ENCODE assay signal across 12 cellular contexts in genomic region chr2:241223211-241224067, GRCh38. TPM values are rescaled to one million over a fixed set of nuclear protein-coding genes. Genes with fewer than 3 reads are reported as not detected.
DNase-seq lines count a peak whose midpoint lies in the region; ATAC-seq and TF ChIP-seq lines count a peak whose summit lies in the region.
"Had no signal": no experiment of that assay in that cellular context is flagged by ENCODE, and none has a peak within 500 bp of the region (broad histone marks: within the 10 kb centered on the region; RNA-seq: fewer than 3 reads in every experiment).

No MANE protein-coding gene starts in this region.

- H3K27me3 ChIP-seq in CD4-positive, alpha-beta T cell (ENCODE audit: control insufficient read depth, insufficient read depth, low read length), result no peaks in the 10 kb centered on the region
- H3K27me3 ChIP-seq in dorsolateral prefrontal cortex (no peaks in the 10 kb centered on the region), Caco-2 (replicated peaks; ENCODE audit: control insufficient read depth, insufficient read depth, low read length) (no peaks in the 10 kb centered on the region), brain microvascular endothelial cell (replicated peaks) (no peaks in the 10 kb centered on the region)

- H3K4me3 Mint-ChIP-seq in CD4-positive, alpha-beta T cell, result no peak overlapping the region
- H3K4me3 Mint-ChIP-seq in Caco-2 (ENCODE audit: unreplicated experiment), result no peak overlapping the region

- in situ Hi-C loops in brain microvascular endothelial cell (cut with HindIII; ENCODE audit: low pct_ligation_motif_present, low sequenced_read_pairs), result no loop called here

- H3K36me3 ChIP-seq in mucosa of descending colon (ENCODE audit: low read depth) (peaks cover 6% of the 10 kb centered on the region), Caco-2 (ENCODE audit: control insufficient read depth, insufficient read depth, low read length) (no peaks in the 10 kb centered on the region), brain microvascular endothelial cell (replicated peaks) (peaks cover 34% of the 10 kb centered on the region)

- no peaks in the 10 kb centered on the region for H3K27me3 Mint-ChIP-seq in CD4-positive, alpha-beta T cell
- H3K27me3 Mint-ChIP-seq in Caco-2 (ENCODE audit: insufficient read depth, unreplicated experiment), result no peaks in the 10 kb centered on the region

- H3K9me3 Mint-ChIP-seq in CD4-positive, alpha-beta T cell, result no peaks in the 10 kb centered on the region
- no peaks in the 10 kb centered on the region for H3K9me3 Mint-ChIP-seq in Caco-2 (ENCODE audit: unreplicated experiment)

- peaks cover 13% of the 10 kb centered on the region for H3K36me3 Mint-ChIP-seq in CD4-positive, alpha-beta T cell (ENCODE audit: low read depth)
- peaks cover 59% of the 10 kb centered on the region for H3K36me3 Mint-ChIP-seq in Caco-2 (ENCODE audit: insufficient read depth, unreplicated experiment)

- BruUV-seq in Caco-2 (replicated peaks; lab: Mats Ljungman, UMichigan), result no TSS peak

- H3K4me1 Mint-ChIP-seq in CD4-positive, alpha-beta T cell (ENCODE audit: low read depth), result peaks cover 15% of the 10 kb centered on the region
- H3K4me1 Mint-ChIP-seq in Caco-2 (ENCODE audit: low read depth, unreplicated experiment), result peaks cover 10% of the 10 kb centered on the region

- POLR2A ChIA-PET in CD4-positive, alpha-beta T cell (lab: Charles Lee), result no interaction called here
- POLR2A ChIA-PET in Caco-2 (lab: Charles Lee), result no interaction called here

- no peaks in the 10 kb centered on the region for H3K9me3 ChIP-seq in CD4-positive, alpha-beta T cell (ENCODE audit: control insufficient read depth, low read length)
- H3K9me3 ChIP-seq in mucosa of descending colon, result no peaks in the 10 kb centered on the region
- H3K9me3 ChIP-seq in Caco-2, result no peaks in the 10 kb centered on the region
- H3K9me3 ChIP-seq: thoracic aorta had no signal

- no peak overlapping the region for H3K27ac Mint-ChIP-seq in CD4-positive, alpha-beta T cell
- no peak overlapping the region for H3K27ac Mint-ChIP-seq in Caco-2 (ENCODE audit: unreplicated experiment)

- H3K4me3 ChIP-seq in dorsolateral prefrontal cortex (peak overlapping the region in 35 of 59 donors; percentile 2 to 53 (median 28)), mucosa of descending colon (no peak overlapping the region), Caco-2 (ENCODE audit: low read depth, low read length) (no peak overlapping the region), brain microvascular endothelial cell (ENCODE audit: low read depth, low read length) (no peak overlapping the region)
- H3K4me3 ChIP-seq: thoracic aorta had no signal

- ATAC-seq in CD4-positive, alpha-beta T cell (ENCODE audit: poor library complexity), result peak; percentile 35
- peak; percentile 7 for ATAC-seq in mucosa of descending colon

- DNase-seq in CD4-positive, alpha-beta T cell, result peak in 1 of 10 experiments; percentile 24
- peak; percentile 60 for DNase-seq in M059J (ENCODE audit: low read depth)
- DNase-seq in dorsolateral prefrontal cortex, result peak in 1 of 10 donors; percentile 41
- DNase-seq in mucosa of descending colon, result peak in 2 of 3 donors; percentile 18 to 31
- DNase-seq in activated effector memory CD4-positive, alpha-beta T cell treated with anti-CD3 and anti-CD28 coated beads, Interleukin-2, amount 50 U/mL, for 16 hours, result no peak
- DNase-seq in Caco-2, result no peak
- DNase-seq in brain microvascular endothelial cell, result no peak
- DNase-seq in NCI-H82 treated with DMSO at 0.1 percent for 48 hours (lab: John Stamatoyannopoulos, UW; ENCODE audit: unreplicated experiment), result no peak
- DNase-seq: amniotic stem cell; NCI-H1436; stimulated activated CD4-positive, alpha-beta T cell treated with anti-CD3 and anti-CD28 coated beads, Interleukin-1b, Interleukin-23, amount 100 ng/mL, for 48 hours had no signal

- H3K4me1 ChIP-seq in mucosa of descending colon (ENCODE audit: low read depth) (peaks cover 7% of the 10 kb centered on the region), Caco-2 (no peaks in the 10 kb centered on the region)

- CTCF ChIA-PET in CD4-positive, alpha-beta T cell (lab: Charles Lee), result no interaction called here
- CTCF ChIA-PET in Caco-2 (lab: Charles Lee), result no interaction called here

- intact Hi-C loops in CD4-positive, alpha-beta T cell (cut with DNase I, micrococcal nuclease), result no loop called here
- intact Hi-C loops in dorsolateral prefrontal cortex (cut with DNase I), result loop anchor here in 1 of 2 donors (5.0 kb wide), 1 partner anchor 121 kb away; the partner anchor contains the start of gene MTERF4
- intact Hi-C loops in mucosa of descending colon (cut with DNase I, micrococcal nuclease), result no loop called here
- intact Hi-C loops in Caco-2 (cut with micrococcal nuclease; ENCODE audit: unreplicated experiment), result no loop called here

- no peak for TF ChIP-seq CTCF in CD4-positive, alpha-beta T cell (IDR thresholded peaks at IDR 0.05)
- TF ChIP-seq CTCF in dorsolateral prefrontal cortex (IDR thresholded peaks at IDR 0.05 in 54 of 56, conservative IDR thresholded peaks at IDR 0.05 in 2 of 56; ENCODE audit: low read depth in 1 of 56, partially characterized antibody in 56 of 56), result no peak
- no peak for TF ChIP-seq CTCF in mucosa of descending colon (IDR thresholded peaks at IDR 0.05)
- no peak for TF ChIP-seq CTCF in Caco-2 (IDR thresholded peaks at IDR 0.05; ENCODE audit: insufficient read depth in 1 of 2, low read depth in 1 of 2, low read length in 1 of 2, severe bottlenecking in 1 of 2, unreplicated experiment in 1 of 2)
- no peak for TF ChIP-seq CTCF in brain microvascular endothelial cell (IDR thresholded peaks at IDR 0.05; ENCODE audit: low read depth, low read length, missing control alignments)

- H3K27ac ChIP-seq in CD4-positive, alpha-beta T cell (ENCODE audit: low read depth, low read length), result no peak overlapping the region
- H3K27ac ChIP-seq in dorsolateral prefrontal cortex (peak overlapping the region; percentile 59 to 99 (median 95)), brain microvascular endothelial cell (no peak overlapping the region)
- H3K27ac ChIP-seq: thoracic aorta had no signal

RNA-seq across cellular contexts. Expression of gene ANO7, which starts 35.0 kb away (rescaled TPM):
- total RNA-seq in CD4-positive, alpha-beta T cell, result under 1 TPM; 0.14 to 0.25 TPM
- total RNA-seq in M059J (2014; rRNA removed; shearing (Covaris generic)), result 0.62 and 0.76 TPM in 2 replicates
- total RNA-seq in dorsolateral prefrontal cortex (10 to 100 TPM in 10 of 120 experiments, 1 to 10 TPM in 110; 1.8 to 24.3 (median 6.2) TPM), mucosa of descending colon (100 to 1,000 TPM in 1 of 3 donors, 10 to 100 TPM in 2; 33.9 to 106 (median 83.5) TPM), Caco-2 (2022) (4.1 and 4.7 TPM in 2 replicates)

Comparison
In these comparisons a context has a peak if more than half of its experiments do, and no peak if none do; other contexts are left out.
1. DNase-seq: peak in M059J (single experiment) and mucosa of descending colon (2 of 3); none in activated effector memory CD4-positive, alpha-beta T cell treated with anti-CD3 and anti-CD28 coated beads, Interleukin-2, amount 50 U/mL, for 16 hours (single experiment), Caco-2 (0 of 2), brain microvascular endothelial cell (single experiment) and NCI-H82 treated with DMSO at 0.1 percent for 48 hours (single experiment).
2. H3K27ac ChIP-seq: peak in dorsolateral prefrontal cortex (59 of 59); none in CD4-positive, alpha-beta T cell (single experiment) and brain microvascular endothelial cell (single experiment).
3. H3K4me3 ChIP-seq: peak in dorsolateral prefrontal cortex (35 of 59); none in mucosa of descending colon (single experiment), Caco-2 (single experiment) and brain microvascular endothelial cell (single experiment).